10 cellular contexts compared by ENCODE assay signal in genomic region chr14:72594099-72594901, GRCh38.
DNase-seq lines count a peak whose midpoint lies in the region; ATAC-seq and TF ChIP-seq lines count a peak whose summit lies in the region.
"Had no signal": no experiment of that assay in that cellular context is flagged by ENCODE, and none has a peak within 500 bp of the region (broad histone marks: within the 10 kb centered on the region; RNA-seq: fewer than 3 reads in every experiment).

No MANE protein-coding gene starts in this region.

- H3K27me3 Mint-ChIP-seq in chondrocyte (ENCODE audit: low read depth) = no peaks in the 10 kb centered on the region

- H3K9me3 Mint-ChIP-seq in chondrocyte (ENCODE audit: low read depth) = no peaks in the 10 kb centered on the region

- H3K27ac Mint-ChIP-seq in chondrocyte (ENCODE audit: unreplicated experiment) = no peak overlapping the region

- H3K36me3 ChIP-seq in PC-9 (ENCODE audit: low read depth) = no peaks in the 10 kb centered on the region
- H3K36me3 ChIP-seq: BLaER1, gastrocnemius medialis had no signal

- no peaks in the 10 kb centered on the region for H3K79me2 ChIP-seq in PC-9 (ENCODE audit: low read depth)

- no peaks in the 10 kb centered on the region for H3K4me1 ChIP-seq in PC-9 (replicated peaks; ENCODE audit: insufficient read depth)

- H3F3A ChIP-seq in PC-9 (ENCODE audit: insufficient read depth, low read depth) = no peaks in the 10 kb centered on the region

- no peak overlapping the region for H2AFZ ChIP-seq in PC-9

- H4K20me1 ChIP-seq in PC-9 (ENCODE audit: insufficient read depth) = no peaks in the 10 kb centered on the region
- H4K20me1 ChIP-seq: BLaER1 had no signal

- peak; percentile 69 for ATAC-seq in GM19438 (IDR thresholded peaks at IDR 0.05; ENCODE audit: low read depth, unreplicated experiment)
- ATAC-seq in GM19455 (IDR thresholded peaks at IDR 0.05; ENCODE audit: unreplicated experiment) = no peak
- ATAC-seq: gastrocnemius medialis had no signal

- no peaks in the 10 kb centered on the region for H3K9me2 ChIP-seq in PC-9 (ENCODE audit: insufficient read depth)

- TF ChIP-seq CTCF in chondrocyte (IDR thresholded peaks at IDR 0.05) (no peak), PC-9 (conservative IDR thresholded peaks at IDR 0.05) (no peak)

- H3K4me2 ChIP-seq in PC-9 = no peak overlapping the region
- H3K4me2 ChIP-seq: BLaER1 had no signal

- POLR2A ChIA-PET in PC-9 (lab: Charles Lee; ENCODE audit: unreplicated experiment) = no interaction called here

- CTCF ChIA-PET in PC-9 (lab: Charles Lee) = no interaction called here

- DNase-seq in CD1c-positive myeloid dendritic cell (ENCODE audit: extremely low spot score) (peak; percentile 11), NOMO-1 treated with dmso at 0.1 percent for 144 hours (lab: John Stamatoyannopoulos, UW; ENCODE audit: unreplicated experiment) (peak; percentile 4), NCI-H187 treated with DMSO at 0.1 percent for 48 hours (lab: John Stamatoyannopoulos, UW) (no peak), chondrocyte (ENCODE audit: low spot score) (no peak), PC-9 (no peak)
- peak; percentile 55 for DNase-seq in central memory CD4-positive, alpha-beta T cell
- DNase-seq: gastrocnemius medialis had no signal

- no peak overlapping the region for H3K4me3 ChIP-seq in PC-9
- H3K4me3 ChIP-seq: BLaER1, gastrocnemius medialis had no signal

- no peaks in the 10 kb centered on the region for H3K36me3 Mint-ChIP-seq in chondrocyte (ENCODE audit: low read depth)

- no peak overlapping the region for H3K4me3 Mint-ChIP-seq in chondrocyte (ENCODE audit: unreplicated experiment)

- peaks cover 75% of the 10 kb centered on the region for H3K27me3 ChIP-seq in PC-9 (ENCODE audit: insufficient read depth, low read depth)
- H3K27me3 ChIP-seq: BLaER1, gastrocnemius medialis had no signal

- H3K9me3 ChIP-seq in PC-9 (ENCODE audit: insufficient read depth, low read depth) = no peaks in the 10 kb centered on the region
- H3K9me3 ChIP-seq: gastrocnemius medialis had no signal

- no TSS peak for BruUV-seq in PC-9 (replicated peaks; lab: Mats Ljungman, UMichigan)

- intact Hi-C loops in PC-9 (cut with micrococcal nuclease; ENCODE audit: unreplicated experiment) = no loop called here

- H3K4me1 Mint-ChIP-seq in chondrocyte (ENCODE audit: low read depth) = no peaks in the 10 kb centered on the region

- H3K27ac ChIP-seq in PC-9 = no peak overlapping the region
- H3K27ac ChIP-seq: BLaER1, gastrocnemius medialis had no signal

Comparison
In these comparisons a context has a peak if more than half of its experiments do, and no peak if none do; other contexts are left out.
1. DNase-seq: peak in CD1c-positive myeloid dendritic cell (single experiment), NOMO-1 treated with dmso at 0.1 percent for 144 hours (single experiment) and central memory CD4-positive, alpha-beta T cell (single experiment); none in NCI-H187 treated with DMSO at 0.1 percent for 48 hours (single experiment), chondrocyte (single experiment) and PC-9 (0 of 2).